19 cellular contexts compared by ENCODE assay signal in the genomic region with DNA sequence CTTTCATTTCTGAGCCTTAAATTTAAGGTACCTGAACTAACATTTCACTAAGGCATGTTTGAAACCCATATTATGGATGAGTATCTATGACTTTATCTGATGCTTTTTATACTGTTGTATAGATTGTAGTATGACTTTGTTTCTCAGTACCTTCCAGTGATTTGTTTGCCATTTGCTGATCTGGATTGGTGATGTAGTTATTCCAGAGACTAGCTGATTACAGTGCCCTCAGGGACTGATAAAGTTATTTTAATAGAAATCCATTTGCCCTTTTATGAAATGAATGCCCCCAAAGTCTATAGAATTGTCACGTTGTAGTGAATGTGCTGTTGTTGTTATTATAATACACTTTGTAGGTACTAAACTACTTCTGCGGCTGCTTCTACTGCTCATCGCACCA.
A peak's percentile ranks its signal among the peaks of the same experiment; 100 is the strongest.
DNase-seq lines count a peak whose midpoint lies in the region; ATAC-seq and TF ChIP-seq lines count a peak whose summit lies in the region.
"Had no signal": no experiment of that assay in that cellular context is flagged by ENCODE, and none has a peak within 500 bp of the region (broad histone marks: within the 10 kb centered on the region; RNA-seq: fewer than 3 reads in every experiment).

No MANE protein-coding gene starts in this region.

- H3K4me2 ChIP-seq in GM23338 (no peak overlapping the region), Loucy (ENCODE audit: low read depth, low read length, poor library complexity, severe bottlenecking) (peak overlapping the region; percentile 43)
- H3K4me2 ChIP-seq: BLaER1 had no signal

- no peak overlapping the region for H3K4me3 ChIP-seq in GM23338
- H3K4me3 ChIP-seq in Loucy (ENCODE audit: low read length, poor library complexity, severe bottlenecking) = no peak overlapping the region
- H3K4me3 ChIP-seq: BLaER1, GM12878 had no signal

- H2AFZ ChIP-seq in GM23338 (no peak overlapping the region), Loucy (ENCODE audit: low read length) (no peak overlapping the region)

- H4K20me1 ChIP-seq in GM23338 (replicated peaks; ENCODE audit: insufficient read depth) = no peaks in the 10 kb centered on the region
- H4K20me1 ChIP-seq in Loucy (ENCODE audit: insufficient read depth, low read length, poor library complexity, severe bottlenecking) = no peaks in the 10 kb centered on the region
- H4K20me1 ChIP-seq: BLaER1 had no signal

- no peak overlapping the region for H3K27ac ChIP-seq in GM23338 (ENCODE audit: low read depth)
- H3K27ac ChIP-seq: BLaER1 had no signal

- H3F3A ChIP-seq in GM23338 (replicated peaks; ENCODE audit: low read depth) (no peaks in the 10 kb centered on the region), Loucy (ENCODE audit: low read depth) (no peaks in the 10 kb centered on the region)

- H3K9me2 ChIP-seq in GM23338 (ENCODE audit: insufficient read depth) (no peaks in the 10 kb centered on the region), Loucy (replicated peaks; ENCODE audit: low read depth, low read length) (no peaks in the 10 kb centered on the region)

- no peak for ATAC-seq in GM23338
- ATAC-seq in SK-N-SH treated with all-trans-retinoic acid at 6 μM for 48 hours = no peak
- no peak for ATAC-seq in GM21528 (IDR thresholded peaks at IDR 0.05; ENCODE audit: low FRiP score, unreplicated experiment)
- ATAC-seq: GM12878 had no signal

- H3K27ac Mint-ChIP-seq in GM23338 = 0 out of 2 replicates have a peak overlapping the region, but pooled peaks have one; percentile 5
- H3K27ac Mint-ChIP-seq: CD14-positive monocyte; CD4-positive, alpha-beta memory T cell; CD4-positive, CD25-positive, alpha-beta regulatory T cell had no signal

- no peaks in the 10 kb centered on the region for H3K36me3 Mint-ChIP-seq in GM23338 (ENCODE audit: low read depth)
- H3K36me3 Mint-ChIP-seq: CD14-positive monocyte had no signal

- no peak overlapping the region for H3K4me3 Mint-ChIP-seq in GM23338
- H3K4me3 Mint-ChIP-seq: CD14-positive monocyte; CD4-positive, alpha-beta memory T cell; CD4-positive, CD25-positive, alpha-beta regulatory T cell; CD8-positive, alpha-beta memory T cell had no signal

- no peaks in the 10 kb centered on the region for H3K79me2 ChIP-seq in GM23338 (replicated peaks; ENCODE audit: insufficient read depth)
- no peaks in the 10 kb centered on the region for H3K79me2 ChIP-seq in Loucy (ENCODE audit: insufficient read depth, low read length)

- H3K27me3 ChIP-seq in GM23338 (ENCODE audit: insufficient read depth) (no peaks in the 10 kb centered on the region), Loucy (ENCODE audit: insufficient read depth, low read length, poor library complexity, severe bottlenecking) (no peaks in the 10 kb centered on the region)
- H3K27me3 ChIP-seq: BE2C, BLaER1 had no signal

- no peaks in the 10 kb centered on the region for H3K27me3 Mint-ChIP-seq in GM23338 (ENCODE audit: insufficient read depth, low read depth, poor library complexity)
- H3K27me3 Mint-ChIP-seq: CD4-positive, alpha-beta memory T cell; CD4-positive, CD25-positive, alpha-beta regulatory T cell; CD8-positive, alpha-beta memory T cell had no signal

- peaks cover 38% of the 10 kb centered on the region for H3K4me1 Mint-ChIP-seq in GM23338
- H3K4me1 Mint-ChIP-seq: CD8-positive, alpha-beta memory T cell had no signal

- H3K9ac ChIP-seq in Loucy (ENCODE audit: low read depth, low read length, poor library complexity, severe bottlenecking) = peak overlapping the region; percentile 52
- H3K9ac ChIP-seq: BLaER1 had no signal

- H3K9me3 ChIP-seq in Loucy (ENCODE audit: insufficient read depth, low read depth, low read length) = no peaks in the 10 kb centered on the region
- H3K9me3 ChIP-seq: BE2C, BLaER1 had no signal

- TF ChIP-seq CTCF in GM23338 (conservative IDR thresholded peaks at IDR 0.05; ENCODE audit: low read depth in 2 of 2) = no peak
- TF ChIP-seq CTCF in Loucy (conservative IDR thresholded peaks at IDR 0.05; ENCODE audit: low read length) = no peak

- DNase-seq in GM23338 (ENCODE audit: low spot score) = no peak
- DNase-seq in EL = no peak
- no peak for DNase-seq in activated CD8-positive, alpha-beta memory T cell treated with anti-CD3 and anti-CD28 coated beads, Interleukin-2, amount 50 U/mL, for 4 hours
- DNase-seq in retina = no peak
- DNase-seq: 8988T; ACHN; BE2C; CD4-positive, alpha-beta memory T cell; CD4-positive, CD25-positive, alpha-beta regulatory T cell; CD8-positive, alpha-beta memory T cell; COR-L47; DMS79 treated with DMSO at 0.1 percent for 48 hours; GDM1 had no signal

- H3K4me1 ChIP-seq in GM23338 (ENCODE audit: insufficient read depth) (peaks cover 27% of the 10 kb centered on the region), Loucy (ENCODE audit: insufficient read depth, low read length, poor library complexity, severe bottlenecking) (peaks cover 46% of the 10 kb centered on the region)
- H3K4me1 ChIP-seq: BLaER1 had no signal

- H3K9me3 Mint-ChIP-seq in GM23338 = no peaks in the 10 kb centered on the region
- H3K9me3 Mint-ChIP-seq: CD14-positive monocyte; CD4-positive, alpha-beta memory T cell; CD4-positive, CD25-positive, alpha-beta regulatory T cell; CD8-positive, alpha-beta memory T cell had no signal

- H3K36me3 ChIP-seq in GM23338 (ENCODE audit: insufficient read depth) = no peaks in the 10 kb centered on the region
- H3K36me3 ChIP-seq in Loucy (ENCODE audit: insufficient read depth, low read length) = no peaks in the 10 kb centered on the region
- H3K36me3 ChIP-seq: BE2C, BLaER1 had no signal

TF ChIP-seq in GM23338, 12 proteins besides CTCF, POLR2A, EP300 and RAD21:
- TF ChIP-seq CREB1 (CRISPR knock-in tag; IDR thresholded peaks at IDR 0.05; ENCODE audit: low read depth) (no peak), REST (IDR thresholded peaks at IDR 0.05; ENCODE audit: unreplicated experiment) (no peak), EZH2 (IDR thresholded peaks at IDR 0.05; ENCODE audit: low read depth, unreplicated experiment) (no peak), STAT1 (IDR thresholded peaks at IDR 0.05; ENCODE audit: unreplicated experiment) (no peak), ZNF331 (CRISPR knock-in tag; IDR thresholded peaks at IDR 0.05; ENCODE audit: low read depth) (no peak), JUNB (IDR thresholded peaks at IDR 0.05; ENCODE audit: unreplicated experiment) (no peak)
TF ChIP-seq in GM23338: peak in this region for 0.

TF ChIP-seq in SK-N-SH treated with all-trans-retinoic acid at 6 μM for 48 hours, 23 proteins besides CTCF, POLR2A, EP300 and RAD21:
- TF ChIP-seq ESRRG (CRISPR knock-in tag; IDR thresholded peaks at IDR 0.05) (no peak), ZNF565 (CRISPR knock-in tag; conservative IDR thresholded peaks at IDR 0.05; ENCODE audit: low read depth) (no peak), POU6F1 (CRISPR knock-in tag; IDR thresholded peaks at IDR 0.05; ENCODE audit: borderline replicate concordance, low read depth) (no peak), TOX (CRISPR knock-in tag; IDR thresholded peaks at IDR 0.05; ENCODE audit: borderline replicate concordance) (no peak), ZNF8 (CRISPR knock-in tag; IDR thresholded peaks at IDR 0.05) (no peak), SNAI2 (CRISPR knock-in tag; IDR thresholded peaks at IDR 0.05) (no peak), OSR1 (CRISPR knock-in tag; IDR thresholded peaks at IDR 0.05) (no peak), TCF4 (CRISPR knock-in tag; IDR thresholded peaks at IDR 0.05; ENCODE audit: borderline replicate concordance) (0 out of 2 replicates have a peak, but pooled peaks have one; percentile 10)
